ENCODE assay signal across 15 cellular contexts in the genomic region with DNA sequence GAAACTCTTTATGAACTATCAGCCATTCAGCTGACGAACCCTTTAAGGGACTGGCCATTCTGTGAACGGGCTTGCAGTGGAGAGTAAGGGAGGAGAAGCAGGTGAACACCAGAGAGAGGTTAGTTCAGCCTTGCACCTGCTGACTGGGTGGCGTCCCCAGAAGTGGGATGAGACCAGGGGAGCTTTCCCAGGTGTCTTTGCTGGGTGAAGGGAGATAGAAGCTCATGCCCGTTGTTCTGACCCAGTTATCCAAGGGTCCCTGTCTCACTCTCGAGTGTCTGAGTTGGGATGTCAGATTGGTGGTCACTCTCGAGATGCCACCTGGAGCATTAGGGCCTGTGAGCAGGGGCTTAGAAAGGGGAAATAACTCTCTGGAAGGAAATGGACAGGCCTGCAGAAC.
"Had no signal": no experiment of that assay in that cellular context is flagged by ENCODE, and none has a peak within 500 bp of the region (broad histone marks: within the 10 kb centered on the region; RNA-seq: fewer than 3 reads in every experiment).

No MANE protein-coding gene starts in this region.

- H3K27ac ChIP-seq: ascending aorta, heart right ventricle, psoas muscle, suprapubic skin, transverse colon, vagina, WERI-Rb-1 had no signal

- H3K9me3 ChIP-seq: ascending aorta, heart right ventricle, psoas muscle, suprapubic skin, transverse colon, vagina had no signal

- H3K27me3 ChIP-seq: ascending aorta, vagina had no signal

- H3K27ac Mint-ChIP-seq: activated CD4-positive, alpha-beta T cell treated with anti-CD3 and anti-CD28 coated beads for 36 hours; activated naive CD4-positive, alpha-beta T cell treated with anti-CD3 and anti-CD28 coated beads, Interleukin-2, amount 50 U/mL, for 24 hours; immature natural killer cell; natural killer cell; stimulated activated naive CD8-positive, alpha-beta T cell treated with anti-CD3 and anti-CD28 coated beads, Interleukin-15, amount 100 ng/mL, for 72 hours had no signal

- H3K36me3 Mint-ChIP-seq: immature natural killer cell, natural killer cell had no signal

- H3K4me1 Mint-ChIP-seq: activated CD4-positive, alpha-beta T cell treated with anti-CD3 and anti-CD28 coated beads for 36 hours; activated naive CD4-positive, alpha-beta T cell treated with anti-CD3 and anti-CD28 coated beads, Interleukin-2, amount 50 U/mL, for 24 hours; immature natural killer cell; natural killer cell had no signal

- H3K4me1 ChIP-seq: ascending aorta, psoas muscle, vagina had no signal

- H3K9me3 Mint-ChIP-seq: activated naive CD4-positive, alpha-beta T cell treated with anti-CD3 and anti-CD28 coated beads, Interleukin-2, amount 50 U/mL, for 24 hours; immature natural killer cell; natural killer cell; stimulated activated naive CD8-positive, alpha-beta T cell treated with anti-CD3 and anti-CD28 coated beads, Interleukin-15, amount 100 ng/mL, for 72 hours had no signal

- H3K36me3 ChIP-seq: ascending aorta, heart right ventricle, suprapubic skin, transverse colon, vagina, WERI-Rb-1 had no signal

- H3K4me3 Mint-ChIP-seq: activated CD4-positive, alpha-beta T cell treated with anti-CD3 and anti-CD28 coated beads for 36 hours; activated naive CD4-positive, alpha-beta T cell treated with anti-CD3 and anti-CD28 coated beads, Interleukin-2, amount 50 U/mL, for 24 hours; immature natural killer cell; natural killer cell; stimulated activated naive CD8-positive, alpha-beta T cell treated with anti-CD3 and anti-CD28 coated beads, Interleukin-15, amount 100 ng/mL, for 72 hours had no signal

- DNase-seq: effector CD4-positive, alpha-beta T cell had no signal

- FAIRE-seq: bronchial epithelial cell, small intestine had no signal

- H3K4me3 ChIP-seq: ascending aorta, heart right ventricle, psoas muscle, suprapubic skin, transverse colon, vagina had no signal
